Comparison of ENCODE assay signal across 7 cellular contexts in the genomic region with DNA sequence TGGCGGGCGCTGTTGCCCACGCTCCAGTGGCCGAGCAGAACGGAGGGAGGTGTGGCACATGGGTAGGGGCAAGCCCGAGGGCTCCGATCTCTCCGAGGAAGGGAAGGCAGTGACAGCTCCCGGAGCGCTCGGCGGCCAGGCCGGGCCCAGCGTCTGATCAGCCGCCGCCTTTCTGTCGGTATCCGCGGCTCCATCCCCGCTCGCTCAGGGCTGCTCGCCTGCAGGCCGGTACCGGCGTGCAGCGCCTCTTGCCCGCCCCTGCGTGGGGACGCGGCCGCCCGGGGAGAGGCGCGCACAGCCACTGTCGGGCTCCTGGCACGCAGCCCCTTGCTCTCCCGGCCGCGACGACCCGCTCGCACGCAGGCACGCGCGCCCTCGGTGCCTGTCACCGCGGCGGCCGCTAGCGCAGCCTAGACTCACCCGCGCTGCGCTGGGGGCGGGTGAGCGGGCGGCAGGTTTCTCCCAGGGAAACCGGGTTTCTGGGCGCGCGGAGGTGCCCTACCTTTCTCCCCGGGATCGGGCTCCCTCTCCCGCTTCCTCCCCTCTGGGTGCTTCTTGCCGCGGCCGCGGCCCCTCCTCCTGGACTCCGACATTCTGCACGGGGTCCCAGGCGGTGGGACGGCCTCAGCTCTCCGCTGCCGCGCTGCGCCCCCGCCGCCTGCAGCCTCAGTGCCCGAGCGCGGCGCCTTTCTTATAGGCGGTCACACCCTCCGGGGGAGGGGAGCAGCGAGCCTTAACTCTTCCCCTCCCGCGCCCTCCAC.
DNase-seq lines count a peak whose midpoint lies in the region; ATAC-seq and TF ChIP-seq lines count a peak whose summit lies in the region.

No MANE protein-coding gene starts in this region.

- H3K9me3 Mint-ChIP-seq in effector memory CD8-positive, alpha-beta T cell = no peaks in the 10 kb centered on the region
- no peaks in the 10 kb centered on the region for H3K9me3 Mint-ChIP-seq in mesothelial cell of epicardium

- ATAC-seq in GM18505 (IDR thresholded peaks at IDR 0.05; ENCODE audit: unreplicated experiment) = peak; percentile 60
- peak; percentile 69 for ATAC-seq in effector memory CD8-positive, alpha-beta T cell (replicated peaks)
- peak in 1 of 2 donors; percentile 50 for ATAC-seq in upper lobe of left lung (ENCODE audit: low FRiP score in 2 of 2)
- ATAC-seq in HG02623 (IDR thresholded peaks at IDR 0.05; ENCODE audit: unreplicated experiment) = no peak

- peaks cover 20 to 42% of the 10 kb centered on the region in 2 donors for H3K27me3 Mint-ChIP-seq in effector memory CD8-positive, alpha-beta T cell
- H3K27me3 Mint-ChIP-seq in mesothelial cell of epicardium (ENCODE audit: low read depth) = peaks cover 52% of the 10 kb centered on the region

- 6 to 8% methylated on average over 4 to 6 of the region's 88 CpGs for WGBS in upper lobe of left lung, 2 donors

- no peak overlapping the region for H3K27ac Mint-ChIP-seq in effector memory CD8-positive, alpha-beta T cell
- H3K27ac Mint-ChIP-seq in mesothelial cell of epicardium = no peak overlapping the region

- peak overlapping the region; percentile 16 to 53 (median 40) for H3K4me3 ChIP-seq in upper lobe of left lung

- H3K9me3 ChIP-seq in upper lobe of left lung = no peaks in the 10 kb centered on the region

- H3K27ac ChIP-seq in upper lobe of left lung = no peak overlapping the region

- TF ChIP-seq CTCF in mesothelial cell of epicardium (IDR thresholded peaks at IDR 0.05; ENCODE audit: unreplicated experiment) (no peak), upper lobe of left lung (IDR thresholded peaks at IDR 0.05) (no peak)

- no peaks in the 10 kb centered on the region for H3K36me3 Mint-ChIP-seq in effector memory CD8-positive, alpha-beta T cell (ENCODE audit: insufficient read depth)
- no peaks in the 10 kb centered on the region for H3K36me3 Mint-ChIP-seq in mesothelial cell of epicardium

- no peak for TF ChIP-seq POLR2A in GM18505 (IDR thresholded peaks at IDR 0.05; ENCODE audit: borderline replicate concordance, extremely low read depth, insufficient read depth, insufficient read length)
- no peak for TF ChIP-seq POLR2A in upper lobe of left lung (IDR thresholded peaks at IDR 0.05)

- peaks cover 15 to 21% (median 19%) of the 10 kb centered on the region in 4 donors for H3K4me1 ChIP-seq in upper lobe of left lung

- no peaks in the 10 kb centered on the region for H3K36me3 ChIP-seq in upper lobe of left lung

- no peak for TF ChIP-seq EP300 in upper lobe of left lung (IDR thresholded peaks at IDR 0.05)

- peak overlapping the region; percentile 50 to 70 for H3K4me3 Mint-ChIP-seq in effector memory CD8-positive, alpha-beta T cell
- peak overlapping the region; percentile 65 for H3K4me3 Mint-ChIP-seq in mesothelial cell of epicardium

- DNase-seq in NCI-H345 treated with DMSO at 0.1 percent for 48 hours (lab: John Stamatoyannopoulos, UW; ENCODE audit: unreplicated experiment) = peak; percentile 13
- DNase-seq in effector memory CD8-positive, alpha-beta T cell = no peak
- peak in 1 of 2 experiments; percentile 65 for DNase-seq in mesothelial cell of epicardium (ENCODE audit: low spot score in 2 of 2, unreplicated experiment in 2 of 2)
- peak in 1 of 2 donors; percentile 87 for DNase-seq in upper lobe of left lung
- no peak for DNase-seq in NK-92 treated with Interleukin-12 subunit alpha and Interleukin-12 subunit beta, amount 100 ng/mL, for 24 hours (lab: John Stamatoyannopoulos, UW)

- H3K4me1 Mint-ChIP-seq in effector memory CD8-positive, alpha-beta T cell (ENCODE audit: low read depth in 2 of 2) = peaks cover 8 to 15% of the 10 kb centered on the region in 2 donors
- peaks cover 14% of the 10 kb centered on the region for H3K4me1 Mint-ChIP-seq in mesothelial cell of epicardium

- peaks cover 0 to 22% (median 15%) of the 10 kb centered on the region in 4 donors for H3K27me3 ChIP-seq in upper lobe of left lung
